In genomic region chr3:42830437-42831320, GRCh38 we compare ENCODE assay signal across 9 cellular contexts. TPM values are rescaled to one million over a fixed set of nuclear protein-coding genes. Genes with fewer than 3 reads are reported as not detected.
A peak's percentile ranks its signal among the peaks of the same experiment; 100 is the strongest.
DNase-seq lines count a peak whose midpoint lies in the region; ATAC-seq and TF ChIP-seq lines count a peak whose summit lies in the region.
"Had no signal": no experiment of that assay in that cellular context is flagged by ENCODE, and none has a peak within 500 bp of the region (broad histone marks: within the 10 kb centered on the region; RNA-seq: fewer than 3 reads in every experiment).

No MANE protein-coding gene starts in this region.

- peak overlapping the region; percentile 21 for H3K27ac Mint-ChIP-seq in activated naive CD4-positive, alpha-beta T cell treated with anti-CD3 and anti-CD28 coated beads, Interleukin-2, amount 50 U/mL, for 24 hours
- H3K27ac Mint-ChIP-seq: activated naive CD8-positive, alpha-beta T cell had no signal

- no peak overlapping the region for H3K4me3 Mint-ChIP-seq in activated naive CD4-positive, alpha-beta T cell treated with anti-CD3 and anti-CD28 coated beads, Interleukin-2, amount 50 U/mL, for 24 hours
- H3K4me3 Mint-ChIP-seq: activated naive CD8-positive, alpha-beta T cell had no signal

- H3K36me3 ChIP-seq in OCI-LY7 (ENCODE audit: insufficient read depth, low read length), result no peaks in the 10 kb centered on the region
- H3K36me3 ChIP-seq in smooth muscle cell (ENCODE audit: low read depth), result no peaks in the 10 kb centered on the region

- ATAC-seq in GM21390 (IDR thresholded peaks at IDR 0.05; ENCODE audit: unreplicated experiment), result no peak

- H3K4me1 ChIP-seq in OCI-LY7 (ENCODE audit: insufficient read depth, low read length, poor library complexity, severe bottlenecking) (no peaks in the 10 kb centered on the region), smooth muscle cell (ENCODE audit: low read depth) (peaks cover 20% of the 10 kb centered on the region)

- no peaks in the 10 kb centered on the region for H3K36me3 Mint-ChIP-seq in activated naive CD4-positive, alpha-beta T cell treated with anti-CD3 and anti-CD28 coated beads, Interleukin-2, amount 50 U/mL, for 24 hours

- POLR2A ChIA-PET in OCI-LY7 (lab: Charles Lee), result interaction anchor here (0.7 to 1.4 kb wide), 2 partner anchors 51 to 52 kb away, joined by 3 read pairs; no protein-coding TSS in a partner anchor

- CTCF ChIA-PET in OCI-LY7 (lab: Charles Lee; ENCODE audit: unreplicated experiment), result interaction anchor here (1.2 kb wide), 1 partner anchor 50 kb away, joined by 10 read pairs; no protein-coding TSS in a partner anchor

- no peak for DNase-seq in activated naive CD4-positive, alpha-beta T cell treated with Interleukin-2 at 50 U/mL for 16 hours
- DNase-seq in OCI-LY7 (ENCODE audit: low spot score) (peak; percentile 35), fibroblast of gingiva (ENCODE audit: low read depth) (peak; percentile 39), smooth muscle cell (lab: John Stamatoyannopoulos, UW; ENCODE audit: unreplicated experiment) (no peak)
- no peak for DNase-seq in NK-92 treated with Interleukin-12 subunit alpha and Interleukin-12 subunit beta, amount 100 ng/mL, for 24 hours (lab: John Stamatoyannopoulos, UW)
- DNase-seq in activated CD4-positive, alpha-beta T cell treated with anti-CD3 and anti-CD28 coated beads for 48 hours, result no peak

- no peaks in the 10 kb centered on the region for H4K20me1 ChIP-seq in OCI-LY7 (ENCODE audit: insufficient read depth, low read length)
- no peaks in the 10 kb centered on the region for H4K20me1 ChIP-seq in smooth muscle cell (ENCODE audit: low read depth)

- H3K9me3 Mint-ChIP-seq in activated naive CD4-positive, alpha-beta T cell treated with anti-CD3 and anti-CD28 coated beads, Interleukin-2, amount 50 U/mL, for 24 hours, result no peaks in the 10 kb centered on the region

- H3F3A ChIP-seq in smooth muscle cell (ENCODE audit: low read depth), result peaks cover 5% of the 10 kb centered on the region

- no peaks in the 10 kb centered on the region for H3K9me2 ChIP-seq in OCI-LY7 (ENCODE audit: insufficient read depth, low read length)

- H3K4me2 ChIP-seq in OCI-LY7 (ENCODE audit: low read length), result no peak overlapping the region
- H3K4me2 ChIP-seq in smooth muscle cell, result no peak overlapping the region

- no peak overlapping the region for H3K9ac ChIP-seq in smooth muscle cell (ENCODE audit: low read depth)

- H3K79me2 ChIP-seq in OCI-LY7 (ENCODE audit: insufficient read depth, low read depth, low read length) (no peaks in the 10 kb centered on the region), smooth muscle cell (ENCODE audit: low read depth) (no peaks in the 10 kb centered on the region)

- H3K4me1 Mint-ChIP-seq in activated naive CD4-positive, alpha-beta T cell treated with anti-CD3 and anti-CD28 coated beads, Interleukin-2, amount 50 U/mL, for 24 hours, result peaks cover 8% of the 10 kb centered on the region

- H3K9me3 ChIP-seq in OCI-LY7 (ENCODE audit: low read length) (no peaks in the 10 kb centered on the region), smooth muscle cell (replicated peaks; ENCODE audit: low read depth) (no peaks in the 10 kb centered on the region)

- TF ChIP-seq CTCF in OCI-LY7 (conservative IDR thresholded peaks at IDR 0.05; ENCODE audit: low read length) (peak; percentile 50), smooth muscle cell (IDR thresholded peaks at IDR 0.05; ENCODE audit: borderline replicate concordance, insufficient read depth, poor library complexity, severe bottlenecking) (peak; percentile 42)

- H3K27me3 ChIP-seq in smooth muscle cell (ENCODE audit: low read depth), result no peaks in the 10 kb centered on the region

- peaks cover 2% of the 10 kb centered on the region for H3K27me3 Mint-ChIP-seq in activated naive CD4-positive, alpha-beta T cell treated with anti-CD3 and anti-CD28 coated beads, Interleukin-2, amount 50 U/mL, for 24 hours

- intact Hi-C loops in OCI-LY7 (cut with micrococcal nuclease; ENCODE audit: unreplicated experiment), result loop anchor here (1.0 to 2.0 kb wide), 2 partner anchors 50 to 51 kb away; no protein-coding TSS in a partner anchor

- BruUV-seq in OCI-LY7 (replicated peaks; lab: Mats Ljungman, UMichigan), result no TSS peak

- H3K27ac ChIP-seq in OCI-LY7 (ENCODE audit: low read depth, low read length, poor library complexity, severe bottlenecking) (no peak overlapping the region), smooth muscle cell (ENCODE audit: low read depth) (no peak overlapping the region)

- 41% methylated on average over 7 of the region's 7 CpGs for WGBS in smooth muscle cell (ENCODE audit: low lambda C conversion rate)

- no peak overlapping the region for H3K4me3 ChIP-seq in OCI-LY7 (ENCODE audit: low read depth, low read length, poor library complexity, severe bottlenecking)
- no peak overlapping the region for H3K4me3 ChIP-seq in smooth muscle cell

- H2AFZ ChIP-seq in OCI-LY7 (ENCODE audit: low read length), result no peak overlapping the region
- H2AFZ ChIP-seq in smooth muscle cell (ENCODE audit: low read depth), result no peak overlapping the region

RNA-seq across cellular contexts. Expression of gene ACKR2, which starts 21.4 kb away (rescaled TPM):
- not detected in 2 replicates for total RNA-seq in OCI-LY7 (2014; rRNA removed; shearing (Covaris generic))
- total RNA-seq in OCI-LY7 (2022) (2.0 and 2.9 TPM in 2 replicates), smooth muscle cell (5.6 and 17.2 TPM in 2 replicates)
- polyA plus RNA-seq in smooth muscle cell, result 1.1 and 7.0 TPM in 2 replicates

RNA-seq across cellular contexts. Expression of gene HIGD1A, which starts 26.4 kb away (rescaled TPM):
- 57.9 and 60.4 TPM in 2 replicates for total RNA-seq in OCI-LY7 (2014; rRNA removed; shearing (Covaris generic))
- total RNA-seq in OCI-LY7 (2022), result 75.8 and 76.1 TPM in 2 replicates
- 322 and 339 TPM in 2 replicates for total RNA-seq in smooth muscle cell
- 159 and 297 TPM in 2 replicates for polyA plus RNA-seq in smooth muscle cell

RNA-seq across cellular contexts. Expression of gene CYP8B1, which starts 45.0 kb away (rescaled TPM):
- total RNA-seq in OCI-LY7 (2014; rRNA removed; shearing (Covaris generic)), result not detected in 2 replicates
- not detected in 2 replicates for total RNA-seq in OCI-LY7 (2022)
- not detected in 2 replicates for total RNA-seq in smooth muscle cell
- not detected in 2 replicates for polyA plus RNA-seq in smooth muscle cell

RNA-seq across cellular contexts. Expression of gene CCDC13, which starts 57.6 kb away (rescaled TPM):
- total RNA-seq in OCI-LY7 (2014; rRNA removed; shearing (Covaris generic)), result 0.21 and 1.4 TPM in 2 replicates
- not detected in 2 replicates for total RNA-seq in OCI-LY7 (2022)
- not detected in 2 replicates for total RNA-seq in smooth muscle cell
- polyA plus RNA-seq in smooth muscle cell, result 0.48 TPM in 1 of 2 replicates, not detected in the other

Comparison
In these comparisons a context has a peak if more than half of its experiments do, and no peak if none do; other contexts are left out.
1. DNase-seq: peak in OCI-LY7 (single experiment) and fibroblast of gingiva (single experiment); none in activated naive CD4-positive, alpha-beta T cell treated with Interleukin-2 at 50 U/mL for 16 hours (single experiment), smooth muscle cell (single experiment), NK-92 treated with Interleukin-12 subunit alpha and Interleukin-12 subunit beta, amount 100 ng/mL, for 24 hours (single experiment) and activated CD4-positive, alpha-beta T cell treated with anti-CD3 and anti-CD28 coated beads for 48 hours (single experiment).